Comparison of ENCODE assay signal across 8 cellular contexts in genomic region chr3:184017672-184018423, GRCh38. TPM values are rescaled to one million over a fixed set of nuclear protein-coding genes. Genes with fewer than 3 reads are reported as not detected.
DNase-seq lines count a peak whose midpoint lies in the region; ATAC-seq and TF ChIP-seq lines count a peak whose summit lies in the region.

Gene ABCC5, minus strand, starts transcription at chr3:184017884. Its CDS starts 3,492 bp downstream, at chr3:184014392.

- peak within 1 kb of the TSS; percentile 98 for H3K4me3 ChIP-seq in PC-3 (ENCODE audit: low read length)
- H3K4me3 ChIP-seq in esophagus (ENCODE audit: low read depth in 1 of 2, low read length in 2 of 2) = peak within 1 kb of the TSS; percentile 87 to 94
- H3K4me3 ChIP-seq in muscle layer of colon (ENCODE audit: low read depth in 1 of 2, low read length in 2 of 2) = peak within 1 kb of the TSS; percentile 90 to 98

- H3K4me3 Mint-ChIP-seq in IgD-negative memory B cell = peak within 1 kb of the TSS; percentile 99 to 100 (median 100)

- H3K27me3 Mint-ChIP-seq in IgD-negative memory B cell = peaks cover 6% of the 10 kb centered on the region

- H2AFZ ChIP-seq in PC-3 (ENCODE audit: low read length) = peak within 1 kb of the TSS; percentile 100

- H3K79me2 ChIP-seq in PC-3 (ENCODE audit: low read length) = peaks cover 32% of the 10 kb centered on the region

- H3K27ac Mint-ChIP-seq in IgD-negative memory B cell = peak within 1 kb of the TSS in 2 of 3 donors; percentile 89 to 93

- H3K27me3 ChIP-seq in PC-3 (ENCODE audit: low read length) = no peaks in the 10 kb centered on the region
- H3K27me3 ChIP-seq in esophagus (ENCODE audit: control insufficient read depth in 1 of 2, insufficient read depth in 2 of 2, low read length in 2 of 2) = no peaks in the 10 kb centered on the region
- H3K27me3 ChIP-seq in muscle layer of colon (ENCODE audit: control insufficient read depth in 1 of 2, insufficient read depth in 2 of 2, low read length in 2 of 2) = no peaks in the 10 kb centered on the region

- CTCF ChIA-PET in PC-3 (lab: Charles Lee) = interaction anchor here (0.6 to 1.0 kb wide), 4 partner anchors 12 to 154 kb away, joined by 4 read pairs; no protein-coding TSS in a partner anchor

- TF ChIP-seq CTCF in PC-3 (conservative IDR thresholded peaks at IDR 0.05; ENCODE audit: low read depth, low read length) = peak; percentile 41; the same call in 1 of the 2 replicates

- DNase-seq in DMS114 treated with DMSO at 0.1 percent for 48 hours (lab: John Stamatoyannopoulos, UW; ENCODE audit: unreplicated experiment) (peak; percentile 92), PC-3 (peak; percentile 93), activated T-cell treated with anti-CD3 and anti-CD28 coated beads for 48 hours (ENCODE audit: low read depth) (peak; percentile 76)
- peak; percentile 59 for DNase-seq in stimulated activated CD8-positive, alpha-beta memory T cell treated with anti-CD3 and anti-CD28 coated beads, Interleukin-7, amount 100 ng/mL, for 24 hours (ENCODE audit: low read depth)

- WGBS in esophagus, 2 donors = 0% methylated on average over 55 of the region's 55 CpGs

- POLR2A ChIA-PET in PC-3 (lab: Charles Lee; ENCODE audit: unreplicated experiment) = interaction anchor here (0.5 to 0.6 kb wide), 2 partner anchors 248 to 1078 kb away, joined by 3 read pairs; no protein-coding TSS in a partner anchor

- no peaks in the 10 kb centered on the region for H3F3A ChIP-seq in PC-3 (ENCODE audit: low read length, unreplicated experiment)

- H3K27ac ChIP-seq in PC-3 (ENCODE audit: low read length) = peak within 1 kb of the TSS; percentile 26; the same call in 1 of the 2 replicates
- H3K27ac ChIP-seq in esophagus (ENCODE audit: low read depth in 2 of 2, low read length in 1 of 2) = peak within 1 kb of the TSS; percentile 69 to 75
- peak within 1 kb of the TSS; percentile 81 for H3K27ac ChIP-seq in muscle layer of colon (ENCODE audit: low read depth, low read length)

- H3K36me3 Mint-ChIP-seq in IgD-negative memory B cell = peaks cover 3% of the 10 kb centered on the region

- H3K9me3 ChIP-seq in PC-3 (ENCODE audit: low read length) (no peaks in the 10 kb centered on the region), esophagus (ENCODE audit: control insufficient read depth in 2 of 2, insufficient read depth in 1 of 2, low read depth in 1 of 2, low read length in 1 of 2) (no peaks in the 10 kb centered on the region), muscle layer of colon (ENCODE audit: low read length) (no peaks in the 10 kb centered on the region)

- no peaks in the 10 kb centered on the region for H3K9me3 Mint-ChIP-seq in IgD-negative memory B cell

- intact Hi-C loops in PC-3 (cut with micrococcal nuclease) = loop anchor here (1.0 to 2.0 kb wide), 4 partner anchors 10 to 123 kb away; partner anchors contain the start of gene EIF2B5

- no TSS peak for BruUV-seq in PC-3 (replicated peaks; lab: Mats Ljungman, UMichigan)

- H3K9me2 ChIP-seq in PC-3 (replicated peaks; ENCODE audit: low read length) = no peaks in the 10 kb centered on the region

- ATAC-seq in GM21529 (IDR thresholded peaks at IDR 0.05; ENCODE audit: unreplicated experiment) (peak; percentile 99), PC-3 (peak; percentile 97)

- H3K4me2 ChIP-seq in PC-3 (ENCODE audit: low read length) = peak within 1 kb of the TSS; percentile 95

- H3K4me1 Mint-ChIP-seq in IgD-negative memory B cell = peaks cover 7 to 11% (median 8%) of the 10 kb centered on the region in 3 donors

- H3K4me1 ChIP-seq in PC-3 (ENCODE audit: insufficient read depth, low read length) (peaks cover 29% of the 10 kb centered on the region), esophagus (ENCODE audit: control insufficient read depth in 2 of 2, insufficient read depth in 2 of 2, low read length in 1 of 2) (no peaks in the 10 kb centered on the region), muscle layer of colon (ENCODE audit: insufficient read depth, low read length) (peaks cover 13% of the 10 kb centered on the region)

- H4K20me1 ChIP-seq in PC-3 (ENCODE audit: low read length) = no peaks in the 10 kb centered on the region

- H3K36me3 ChIP-seq in PC-3 (ENCODE audit: low read depth, low read length) = peaks cover 6% of the 10 kb centered on the region; the same call in 1 of the 2 replicates
- no peaks in the 10 kb centered on the region for H3K36me3 ChIP-seq in esophagus (ENCODE audit: control insufficient read depth in 2 of 2, insufficient read depth in 2 of 2, low read length in 1 of 2)
- peaks cover 5% of the 10 kb centered on the region for H3K36me3 ChIP-seq in muscle layer of colon (ENCODE audit: insufficient read depth, low read length)

- H3K9ac ChIP-seq in PC-3 (ENCODE audit: low read length) = peak within 1 kb of the TSS; percentile 85
- H3K9ac ChIP-seq in muscle layer of colon (ENCODE audit: low read length) = peak within 1 kb of the TSS; percentile 73

RNA-seq across cellular contexts. Expression of gene ABCC5, which starts in this region (rescaled TPM):
- polyA plus RNA-seq in IgD-negative memory B cell = 5.6 TPM
- total RNA-seq in PC-3 (2014; rRNA removed) = 16.1 and 24.9 TPM in 2 replicates
- polyA plus RNA-seq in esophagus = 10 to 100 TPM; 19.2 to 56.0 TPM

Comparison
In these comparisons a context has a peak if more than half of its experiments do, and no peak if none do; other contexts are left out.
1. Peak in every context shown above with its lines: DNase-seq, ATAC-seq, H3K4me3 ChIP-seq and H3K27ac ChIP-seq.
2. H3K27ac ChIP-seq: peak in every context shown above with its lines; median percentile 81 in muscle layer of colon; 72 in esophagus; 26 in PC-3.